ENCODE assay signal across 16 cellular contexts in genomic region chr3:9935966-9936365, GRCh38. TPM values are rescaled to one million over a fixed set of nuclear protein-coding genes. Genes with fewer than 3 reads are reported as not detected.
A peak's percentile ranks its signal among the peaks of the same experiment; 100 is the strongest.
DNase-seq lines count a peak whose midpoint lies in the region; ATAC-seq, FAIRE-seq and TF ChIP-seq lines count a peak whose summit lies in the region.
"Had no signal": no experiment of that assay in that cellular context is flagged by ENCODE, and none has a peak within 500 bp of the region (broad histone marks: within the 10 kb centered on the region; RNA-seq: fewer than 3 reads in every experiment).

No MANE protein-coding gene starts in this region.

- H3K27ac ChIP-seq in Karpas-422 (ENCODE audit: low read length) (no peak overlapping the region), GM12878 (ENCODE audit: control insufficient read depth, insufficient read depth) (no peak overlapping the region)
- H3K27ac ChIP-seq in naive thymus-derived CD4-positive, alpha-beta T cell (ENCODE audit: low read depth, low read length) = no peak overlapping the region
- H3K27ac ChIP-seq: A549 had no signal

- H3K9me3 Mint-ChIP-seq in activated naive CD4-positive, alpha-beta T cell treated with anti-CD3 and anti-CD28 coated beads, Interleukin-2, amount 50 U/mL, for 24 hours = no peaks in the 10 kb centered on the region
- H3K9me3 Mint-ChIP-seq in activated naive CD4-positive, alpha-beta T cell treated with anti-CD3 and anti-CD28 coated beads for 36 hours = no peaks in the 10 kb centered on the region
- H3K9me3 Mint-ChIP-seq in naive thymus-derived CD4-positive, alpha-beta T cell = peaks cover 0 to 1% (median 0%) of the 10 kb centered on the region in 11 donors
- H3K9me3 Mint-ChIP-seq: H9 had no signal

- H3K4me1 ChIP-seq in Karpas-422 (ENCODE audit: low read length) (peaks cover 27% of the 10 kb centered on the region), GM12878 (ENCODE audit: control insufficient read depth, insufficient read depth, low read length) (peaks cover 9% of the 10 kb centered on the region)
- H3K4me1 ChIP-seq in naive thymus-derived CD4-positive, alpha-beta T cell (ENCODE audit: control insufficient read depth in 2 of 2, insufficient read depth in 2 of 2, low read length in 2 of 2) = peaks cover 25 to 28% of the 10 kb centered on the region in 2 donors

- H3K4me3 ChIP-seq in Karpas-422 (ENCODE audit: low read length) (no peak overlapping the region), GM12878 (no peak overlapping the region)
- H3K4me3 ChIP-seq in naive thymus-derived CD4-positive, alpha-beta T cell (ENCODE audit: low read length) = no peak overlapping the region
- H3K4me3 ChIP-seq: A549 had no signal

- CTCF ChIA-PET in activated naive CD4-positive, alpha-beta T cell treated with anti-CD3 and anti-CD28 coated beads for 36 hours (lab: Charles Lee) = interaction anchor here (0.5 to 1.9 kb wide), 3 partner anchors 8 to 16 kb away, joined by 3 to 9 read pairs (median 9); no protein-coding TSS in a partner anchor
- CTCF ChIA-PET in GM12878 (lab: Yijun Ruan, JAX) = interaction anchor here (0.6 kb wide), 1 partner anchor 51 kb away, joined by 3 read pairs; the partner anchor contains the start of gene EMC3
- CTCF ChIA-PET in naive thymus-derived CD4-positive, alpha-beta T cell (lab: Charles Lee) = interaction anchor here (5.3 kb wide), 1 partner anchor 10 kb away, joined by 35 read pairs; no protein-coding TSS in a partner anchor

- no peak for TF ChIP-seq POLR2A in GM12878 (IDR thresholded peaks at IDR 0.05; ENCODE audit: low read depth, low read length)
- TF ChIP-seq POLR2A in H54 (IDR thresholded peaks at IDR 0.05; ENCODE audit: low read depth, low read length) = no peak

- 98% methylated on average over 4 of the region's 4 CpGs for WGBS in GM12878 (ENCODE audit: insufficient coverage, insufficient replicate concordance, low lambda C conversion rate, missing lambda C conversion rate)

- peaks cover 6% of the 10 kb centered on the region; the same call in 1 of the 2 replicates for H3K36me3 ChIP-seq in Karpas-422 (ENCODE audit: insufficient read depth, low read length)
- peaks cover 0 to 2% of the 10 kb centered on the region in 2 experiments; a peak in 2 of 4 replicates for H3K36me3 ChIP-seq in GM12878 (ENCODE audit: control insufficient read depth in 2 of 2, insufficient read depth in 2 of 2, low read length in 1 of 2)
- peaks cover 0 to 20% (median 4%) of the 10 kb centered on the region in 3 experiments for H3K36me3 ChIP-seq in naive thymus-derived CD4-positive, alpha-beta T cell (ENCODE audit: control insufficient read depth in 2 of 3, insufficient read depth in 3 of 3, low read length in 3 of 3)

- H3K9me2 ChIP-seq in Karpas-422 (replicated peaks; ENCODE audit: insufficient read depth, low read length) = no peaks in the 10 kb centered on the region

- no peak overlapping the region for H3K27ac Mint-ChIP-seq in activated naive CD4-positive, alpha-beta T cell treated with anti-CD3 and anti-CD28 coated beads, Interleukin-2, amount 50 U/mL, for 24 hours
- no peak overlapping the region for H3K27ac Mint-ChIP-seq in activated naive CD4-positive, alpha-beta T cell treated with anti-CD3 and anti-CD28 coated beads for 36 hours
- H3K27ac Mint-ChIP-seq in naive thymus-derived CD4-positive, alpha-beta T cell = peak overlapping the region in 5 of 9 donors; percentile 45 to 100 (median 99)
- H3K27ac Mint-ChIP-seq: H9 had no signal

- H3K4me1 Mint-ChIP-seq in activated naive CD4-positive, alpha-beta T cell treated with anti-CD3 and anti-CD28 coated beads, Interleukin-2, amount 50 U/mL, for 24 hours = peaks cover 38% of the 10 kb centered on the region
- H3K4me1 Mint-ChIP-seq in activated naive CD4-positive, alpha-beta T cell treated with anti-CD3 and anti-CD28 coated beads for 36 hours (ENCODE audit: low read depth) = peaks cover 29% of the 10 kb centered on the region
- H3K4me1 Mint-ChIP-seq in naive thymus-derived CD4-positive, alpha-beta T cell = peaks cover 28 to 53% (median 40%) of the 10 kb centered on the region in 7 donors

- RAD21 ChIA-PET in GM12878 (lab: Charles Lee; ENCODE audit: unreplicated experiment) = interaction anchor here (4.8 kb wide), 1 partner anchor 51 kb away, joined by 24 read pairs; the partner anchor contains the start of gene EMC3

- peaks cover 15% of the 10 kb centered on the region for H3K79me2 ChIP-seq in Karpas-422 (ENCODE audit: low read length)
- peaks cover 18% of the 10 kb centered on the region for H3K79me2 ChIP-seq in GM12878 (ENCODE audit: control insufficient read depth, insufficient read depth, low read length)

- no peak for ATAC-seq in GM12878
- ATAC-seq in naive thymus-derived CD4-positive, alpha-beta T cell = no peak
- no peak for ATAC-seq in HG03457 (IDR thresholded peaks at IDR 0.05; ENCODE audit: unreplicated experiment)
- no peak for ATAC-seq in HG03439 (IDR thresholded peaks at IDR 0.05; ENCODE audit: unreplicated experiment)
- ATAC-seq: A549 had no signal

- H3K9me3 ChIP-seq in Karpas-422 (ENCODE audit: low read length) (no peaks in the 10 kb centered on the region), GM12878 (replicated peaks; ENCODE audit: control insufficient read depth, insufficient read depth, low read length) (no peaks in the 10 kb centered on the region)
- no peaks in the 10 kb centered on the region for H3K9me3 ChIP-seq in naive thymus-derived CD4-positive, alpha-beta T cell (ENCODE audit: control insufficient read depth in 2 of 3, low read length in 3 of 3)

- BruUV-seq in GM12878 (replicated peaks; lab: Mats Ljungman, UMichigan) = no TSS peak

- no peak for TF ChIP-seq RAD21 in GM12878 (IDR thresholded peaks at IDR 0.05; ENCODE audit: insufficient read depth, low read depth, low read length)

- no peaks in the 10 kb centered on the region for H4K20me1 ChIP-seq in Karpas-422 (ENCODE audit: insufficient read depth, low read depth, low read length)
- no peaks in the 10 kb centered on the region for H4K20me1 ChIP-seq in GM12878 (ENCODE audit: control insufficient read depth, insufficient read depth)

- FAIRE-seq in GM12878 (lab: Jason Lieb, UNC) = no peak
- FAIRE-seq in H54 (lab: Jason Lieb, UNC) = no peak
- FAIRE-seq: A549, GM18507 had no signal

- SMC1A ChIA-PET in GM12878 (lab: Charles Lee; ENCODE audit: uncharacterized antibody, unreplicated experiment) = interaction anchor here (2.1 to 2.3 kb wide), 2 partner anchors 16 to 51 kb away, joined by 11 read pairs; partner anchors contain the start of genes EMC3 and PRRT3

- H2AFZ ChIP-seq in Karpas-422 (ENCODE audit: low read length) (no peak overlapping the region), GM12878 (ENCODE audit: control insufficient read depth, low read depth, low read length) (no peak overlapping the region)

- H3K4me3 Mint-ChIP-seq in activated naive CD4-positive, alpha-beta T cell treated with anti-CD3 and anti-CD28 coated beads, Interleukin-2, amount 50 U/mL, for 24 hours = peak overlapping the region; percentile 99
- H3K4me3 Mint-ChIP-seq in activated naive CD4-positive, alpha-beta T cell treated with anti-CD3 and anti-CD28 coated beads for 36 hours = no peak overlapping the region
- H3K4me3 Mint-ChIP-seq in naive thymus-derived CD4-positive, alpha-beta T cell = peak overlapping the region in 4 of 10 donors; percentile 38 to 99 (median 83)
- H3K4me3 Mint-ChIP-seq: H9 had no signal

- TF ChIP-seq EP300 in GM12878 (IDR thresholded peaks at IDR 0.05; ENCODE audit: borderline replicate concordance in 1 of 2, control insufficient read depth in 1 of 2, low read depth in 2 of 2, low read length in 2 of 2) = no peak

- H3K27me3 Mint-ChIP-seq in activated naive CD4-positive, alpha-beta T cell treated with anti-CD3 and anti-CD28 coated beads, Interleukin-2, amount 50 U/mL, for 24 hours = no peaks in the 10 kb centered on the region
- H3K27me3 Mint-ChIP-seq in activated naive CD4-positive, alpha-beta T cell treated with anti-CD3 and anti-CD28 coated beads for 36 hours (ENCODE audit: low read depth) = no peaks in the 10 kb centered on the region
- no peaks in the 10 kb centered on the region for H3K27me3 Mint-ChIP-seq in naive thymus-derived CD4-positive, alpha-beta T cell

- H3K9ac ChIP-seq in Karpas-422 (ENCODE audit: low read length) (no peak overlapping the region), GM12878 (ENCODE audit: control insufficient read depth, insufficient read depth, low read length) (no peak overlapping the region)

- POLR2A ChIA-PET in GM12878 (lab: Charles Lee) = no interaction called here
- POLR2A ChIA-PET in naive thymus-derived CD4-positive, alpha-beta T cell (lab: Charles Lee) = interaction anchor here (1.0 to 5.2 kb wide), 3 partner anchors 11 to 308 kb away, joined by 3 to 64 read pairs (median 6); partner anchors contain the start of gene JAGN1

- no peak for DNase-seq in activated naive CD4-positive, alpha-beta T cell treated with anti-CD3 and anti-CD28 coated beads for 36 hours
- DNase-seq in Karpas-422 = no peak
- DNase-seq in GM12878 (ENCODE audit: low read depth, low spot score) = no peak
- no peak for DNase-seq in naive thymus-derived CD4-positive, alpha-beta T cell
- DNase-seq in H54 (ENCODE audit: insufficient read length, low spot score) = no peak
- DNase-seq: DMS153, H9, NCI-H1417, NCI-H2029 treated with DMSO at 0.1 percent for 48 hours, NCI-H510A, SIG-M5 had no signal

- TF ChIP-seq CTCF in GM12878 (IDR thresholded peaks at IDR 0.05 in 2 of 3, conservative IDR thresholded peaks at IDR 0.05 in 1 of 3; ENCODE audit: control insufficient read depth in 2 of 3, extremely low read depth in 1 of 3, insufficient read depth in 1 of 3, low read depth in 3 of 3, low read length in 3 of 3) = no peak

- in situ Hi-C loops in GM12878 (cut with MboI) = no loop called here

- peaks cover 8% of the 10 kb centered on the region for H3K36me3 Mint-ChIP-seq in activated naive CD4-positive, alpha-beta T cell treated with anti-CD3 and anti-CD28 coated beads, Interleukin-2, amount 50 U/mL, for 24 hours
- peaks cover 5% of the 10 kb centered on the region for H3K36me3 Mint-ChIP-seq in activated naive CD4-positive, alpha-beta T cell treated with anti-CD3 and anti-CD28 coated beads for 36 hours (ENCODE audit: low read depth)
- H3K36me3 Mint-ChIP-seq in naive thymus-derived CD4-positive, alpha-beta T cell = peaks cover 0 to 7% (median 4%) of the 10 kb centered on the region in 5 donors

- intact Hi-C loops in activated naive CD4-positive, alpha-beta T cell treated with anti-CD3 and anti-CD28 coated beads for 36 hours (cut with micrococcal nuclease) = no loop called here
- intact Hi-C loops in GM12878 (cut with micrococcal nuclease; ENCODE audit: unreplicated experiment) = loop anchor here (10.0 kb wide), 1 partner anchor 389 kb away; the partner anchor contains the start of gene SEC13
- intact Hi-C loops in naive thymus-derived CD4-positive, alpha-beta T cell (cut with micrococcal nuclease) = loop anchor here in 1 of 2 donors (10.0 kb wide), 2 partner anchors 291 to 571 kb away; partner anchors contain the start of genes MTMR14 and THUMPD3

- peak overlapping the region; percentile 98 for H3K4me2 ChIP-seq in Karpas-422 (ENCODE audit: low read depth, low read length, poor library complexity, severe bottlenecking)
- peak overlapping the region; percentile 95; the same call in 1 of the 2 replicates for H3K4me2 ChIP-seq in GM12878 (ENCODE audit: control insufficient read depth, insufficient read depth)

- H3K27me3 ChIP-seq in Karpas-422 (ENCODE audit: low read length) (no peaks in the 10 kb centered on the region), GM12878 (replicated peaks in 1 of 2; ENCODE audit: control insufficient read depth in 2 of 2, insufficient read depth in 2 of 2, low read length in 1 of 2) (no peaks in the 10 kb centered on the region)
- H3K27me3 ChIP-seq in naive thymus-derived CD4-positive, alpha-beta T cell (ENCODE audit: control insufficient read depth in 2 of 2, insufficient read depth in 2 of 2, low read length in 2 of 2) = no peaks in the 10 kb centered on the region

RNA-seq across cellular contexts. Expression of gene CRELD1, which starts 2.3 kb away (rescaled TPM):
- 10 to 100 TPM; 15.7 to 19.9 TPM for total RNA-seq in activated naive CD4-positive, alpha-beta T cell treated with anti-CD3 and anti-CD28 coated beads for 36 hours
- 5.6 and 33.7 TPM in 2 replicates for total RNA-seq in Karpas-422 (2014; rRNA removed; shearing (Covaris generic); ENCODE audit: low replicate concordance)
- 72.6 and 98.4 TPM in 2 replicates for total RNA-seq in GM12878 (2013; cell fraction: nucleolus; rRNA removed)
- total RNA-seq in GM12878 (2014; rRNA removed) = 7.6 and 9.4 TPM in 2 replicates
- total RNA-seq in GM12878 (2014; rRNA removed; fragmentation: Illumina TruSeq; extraction: Trizol) = 7.3 and 7.6 TPM in 2 replicates
- total RNA-seq in GM12878 (2021) = 8.2 and 8.4 TPM in 2 replicates
- 6.6 TPM for polyA plus RNA-seq in GM12878 (2011; ENCODE audit: low read depth)
- polyA plus RNA-seq in GM12878 (2011; rRNA removed) = 11.3 and 15.9 TPM in 2 replicates
- polyA plus RNA-seq in GM12878 (2011; cell fraction: cytosol; rRNA removed) = 15.1 and 24.0 TPM in 2 replicates
- 84.1 and 85.5 TPM in 2 replicates for polyA plus RNA-seq in GM12878 (2011; cell fraction: nucleus; rRNA removed)
- 11.7 and 20.2 TPM in 2 replicates for polyA plus RNA-seq in GM12878 (2012)
- 2.6 and 6.2 TPM in 2 replicates for polyA plus RNA-seq in GM12878 (2014; fragmentation: Illumina TruSeq; extraction: Trizol)
- 1 to 10 TPM; 1.3 to 2.3 TPM for polyA plus RNA-seq in GM12878 (2014; fragmentation: Nextera tagmentation; extraction: Ambion mirVana)
- polyA plus RNA-seq in GM12878 (2014; rRNA removed) = 12.3 and 12.7 TPM in 2 replicates
- 10 to 100 TPM; 14.2 TPM for polyA plus RNA-seq in GM12878 (2016; fragmentation: Nextera tagmentation; extraction: Ambion mirVana)
- polyA minus RNA-seq in GM12878 (2011; rRNA and poly(A)+ RNA removed) = 13.2 and 23.0 TPM in 2 replicates
- 4.0 and 5.2 TPM in 2 replicates for polyA minus RNA-seq in GM12878 (2011; cell fraction: cytosol; rRNA and poly(A)+ RNA removed)
- 9.7 and 14.5 TPM in 2 replicates for polyA minus RNA-seq in GM12878 (2011; cell fraction: nucleus; rRNA and poly(A)+ RNA removed)
- 10 to 100 TPM; 21.0 to 64.9 (median 29.6) TPM for total RNA-seq in naive thymus-derived CD4-positive, alpha-beta T cell
- 10 to 100 TPM; 30.1 to 31.0 TPM for polyA plus RNA-seq in naive thymus-derived CD4-positive, alpha-beta T cell

RNA-seq across cellular contexts. Expression of gene PRRT3, which starts 16.2 kb away (rescaled TPM):
- total RNA-seq in activated naive CD4-positive, alpha-beta T cell treated with anti-CD3 and anti-CD28 coated beads for 36 hours = 1 to 10 TPM; 5.8 to 6.7 TPM
- total RNA-seq in Karpas-422 (2014; rRNA removed; shearing (Covaris generic); ENCODE audit: low replicate concordance) = 1.0 and 2.1 TPM in 2 replicates
- total RNA-seq in GM12878 (2013; cell fraction: nucleolus; rRNA removed) = 42.1 and 56.5 TPM in 2 replicates
- total RNA-seq in GM12878 (2014; rRNA removed) (4.9 and 5.8 TPM in 2 replicates), GM12878 (2014; rRNA removed; fragmentation: Illumina TruSeq; extraction: Trizol) (5.9 and 6.4 TPM in 2 replicates), GM12878 (2021) (17.0 and 18.0 TPM in 2 replicates)
- 3.1 TPM for polyA plus RNA-seq in GM12878 (2011; ENCODE audit: low read depth)
- polyA plus RNA-seq in GM12878 (2011; rRNA removed) (2.5 and 5.8 TPM in 2 replicates), GM12878 (2014; fragmentation: Illumina TruSeq; extraction: Trizol) (3.7 and 8.3 TPM in 2 replicates), GM12878 (2014; fragmentation: Nextera tagmentation; extraction: Ambion mirVana) (1 to 10 TPM in 1 of 2 experiments, under 1 TPM in 1; 0.53 to 1.1 TPM), GM12878 (2014; rRNA removed) (9.9 and 12.3 TPM in 2 replicates), GM12878 (2016; fragmentation: Nextera tagmentation; extraction: Ambion mirVana) (10 to 100 TPM in 1 of 2 experiments, 1 to 10 TPM in 1; 8.6 to 10.0 TPM)
- polyA plus RNA-seq in GM12878 (2011; cell fraction: cytosol; rRNA removed) = 7.2 and 8.1 TPM in 2 replicates
- polyA plus RNA-seq in GM12878 (2011; cell fraction: nucleus; rRNA removed) = 14.7 and 14.8 TPM in 2 replicates
- polyA plus RNA-seq in GM12878 (2012) = 6.6 and 7.8 TPM in 2 replicates
- 13.5 and 27.2 TPM in 2 replicates for polyA minus RNA-seq in GM12878 (2011; rRNA and poly(A)+ RNA removed)
- 4.7 and 5.6 TPM in 2 replicates for polyA minus RNA-seq in GM12878 (2011; cell fraction: cytosol; rRNA and poly(A)+ RNA removed)
- polyA minus RNA-seq in GM12878 (2011; cell fraction: nucleus; rRNA and poly(A)+ RNA removed) = 8.6 and 13.0 TPM in 2 replicates
- 10 to 100 TPM in 2 of 5 experiments, 1 to 10 TPM in 3; 5.1 to 10.8 (median 8.8) TPM for total RNA-seq in naive thymus-derived CD4-positive, alpha-beta T cell
- 1 to 10 TPM; 5.4 to 6.4 TPM for polyA plus RNA-seq in naive thymus-derived CD4-positive, alpha-beta T cell

RNA-seq across cellular contexts. Expression of gene IL17RC, which starts 19.1 kb away (rescaled TPM):
- total RNA-seq in activated naive CD4-positive, alpha-beta T cell treated with anti-CD3 and anti-CD28 coated beads for 36 hours = under 1 TPM; 0.21 to 0.44 TPM
- 0.54 and 2.5 TPM in 2 replicates for total RNA-seq in Karpas-422 (2014; rRNA removed; shearing (Covaris generic); ENCODE audit: low replicate concordance)
- total RNA-seq in GM12878 (2013; cell fraction: nucleolus; rRNA removed) = 0.71 and 3.2 TPM in 2 replicates
- total RNA-seq in GM12878 (2014; rRNA removed) (0.34 and 0.44 TPM in 2 replicates), GM12878 (2014; rRNA removed; fragmentation: Illumina TruSeq; extraction: Trizol) (not detected in 2 replicates), GM12878 (2021) (0.37 and 0.44 TPM in 2 replicates)
- polyA plus RNA-seq in GM12878 (2011; ENCODE audit: low read depth) = 0.14 TPM
- polyA plus RNA-seq in GM12878 (2011; rRNA removed) (0.11 TPM in 1 of 2 replicates, not detected in the other), GM12878 (2014; fragmentation: Illumina TruSeq; extraction: Trizol) (0.07 TPM in 1 of 2 replicates, not detected in the other), GM12878 (2014; fragmentation: Nextera tagmentation; extraction: Ambion mirVana) (not detected), GM12878 (2014; rRNA removed) (0.29 TPM in 2 replicates), GM12878 (2016; fragmentation: Nextera tagmentation; extraction: Ambion mirVana) (1 to 10 TPM; 3.9 to 4.4 TPM)
- 0.03 and 0.08 TPM in 2 replicates for polyA plus RNA-seq in GM12878 (2011; cell fraction: cytosol; rRNA removed)
- 0.50 and 0.82 TPM in 2 replicates for polyA plus RNA-seq in GM12878 (2011; cell fraction: nucleus; rRNA removed)
- 0.35 and 0.97 TPM in 2 replicates for polyA plus RNA-seq in GM12878 (2012)
- not detected in 2 replicates for polyA minus RNA-seq in GM12878 (2011; rRNA and poly(A)+ RNA removed)
- polyA minus RNA-seq in GM12878 (2011; cell fraction: cytosol; rRNA and poly(A)+ RNA removed) = not detected in 2 replicates
- polyA minus RNA-seq in GM12878 (2011; cell fraction: nucleus; rRNA and poly(A)+ RNA removed) = 0.36 and 0.38 TPM in 2 replicates
- 1 to 10 TPM in 3 of 5 experiments, under 1 TPM in 2; 0.70 to 3.2 (median 1.4) TPM for total RNA-seq in naive thymus-derived CD4-positive, alpha-beta T cell
- 10 to 100 TPM in 1 of 2 donors, 1 to 10 TPM in 1; 8.3 to 11.9 TPM for polyA plus RNA-seq in naive thymus-derived CD4-positive, alpha-beta T cell

RNA-seq across cellular contexts. Expression of gene IL17RE, which starts 33.3 kb away (rescaled TPM):
- total RNA-seq in activated naive CD4-positive, alpha-beta T cell treated with anti-CD3 and anti-CD28 coated beads for 36 hours = under 1 TPM; 0.24 to 0.25 TPM
- not detected in 2 replicates for total RNA-seq in Karpas-422 (2014; rRNA removed; shearing (Covaris generic); ENCODE audit: low replicate concordance)
- 0.69 TPM in 1 of 2 replicates, not detected in the other for total RNA-seq in GM12878 (2013; cell fraction: nucleolus; rRNA removed)
- total RNA-seq in GM12878 (2014; rRNA removed) (0.05 and 0.17 TPM in 2 replicates), GM12878 (2014; rRNA removed; fragmentation: Illumina TruSeq; extraction: Trizol) (0.04 and 0.46 TPM in 2 replicates), GM12878 (2021) (0.37 and 0.51 TPM in 2 replicates)
- 0.12 TPM for polyA plus RNA-seq in GM12878 (2011; ENCODE audit: low read depth)
- polyA plus RNA-seq in GM12878 (2011; rRNA removed) (0.18 and 0.29 TPM in 2 replicates), GM12878 (2014; fragmentation: Illumina TruSeq; extraction: Trizol) (0.06 and 0.13 TPM in 2 replicates), GM12878 (2014; fragmentation: Nextera tagmentation; extraction: Ambion mirVana) (under 1 TPM in 1 of 2 experiments, not detected in 1; 0.05 TPM), GM12878 (2014; rRNA removed) (0.04 and 0.08 TPM in 2 replicates), GM12878 (2016; fragmentation: Nextera tagmentation; extraction: Ambion mirVana) (under 1 TPM in 1 of 2 experiments, not detected in 1; 0.21 TPM)
- 0.06 and 0.22 TPM in 2 replicates for polyA plus RNA-seq in GM12878 (2011; cell fraction: cytosol; rRNA removed)
- polyA plus RNA-seq in GM12878 (2011; cell fraction: nucleus; rRNA removed) = 0.99 TPM in 2 replicates
- polyA plus RNA-seq in GM12878 (2012) = 0.17 and 0.39 TPM in 2 replicates
- polyA minus RNA-seq in GM12878 (2011; rRNA and poly(A)+ RNA removed) = not detected in 2 replicates
- not detected in 2 replicates for polyA minus RNA-seq in GM12878 (2011; cell fraction: cytosol; rRNA and poly(A)+ RNA removed)
- polyA minus RNA-seq in GM12878 (2011; cell fraction: nucleus; rRNA and poly(A)+ RNA removed) = 0.12 and 0.77 TPM in 2 replicates
- 1 to 10 TPM in 2 of 5 experiments, under 1 TPM in 3; 0.19 to 2.2 (median 0.38) TPM for total RNA-seq in naive thymus-derived CD4-positive, alpha-beta T cell
- not detected for polyA plus RNA-seq in naive thymus-derived CD4-positive, alpha-beta T cell

RNA-seq across cellular contexts. Expression of gene JAGN1, which starts 45.6 kb away (rescaled TPM):
- 10 to 100 TPM; 11.7 to 13.6 TPM for total RNA-seq in activated naive CD4-positive, alpha-beta T cell treated with anti-CD3 and anti-CD28 coated beads for 36 hours
- 33.5 and 39.2 TPM in 2 replicates for total RNA-seq in Karpas-422 (2014; rRNA removed; shearing (Covaris generic); ENCODE audit: low replicate concordance)
- total RNA-seq in GM12878 (2013; cell fraction: nucleolus; rRNA removed) = 19.1 and 20.9 TPM in 2 replicates
- 35.2 and 36.9 TPM in 2 replicates for total RNA-seq in GM12878 (2014; rRNA removed)
- 23.3 and 23.4 TPM in 2 replicates for total RNA-seq in GM12878 (2014; rRNA removed; fragmentation: Illumina TruSeq; extraction: Trizol)
- total RNA-seq in GM12878 (2021) = 35.5 and 35.6 TPM in 2 replicates
- 39.3 TPM for polyA plus RNA-seq in GM12878 (2011; ENCODE audit: low read depth)
- polyA plus RNA-seq in GM12878 (2011; rRNA removed) = 29.5 and 40.7 TPM in 2 replicates
- 43.5 and 46.7 TPM in 2 replicates for polyA plus RNA-seq in GM12878 (2011; cell fraction: cytosol; rRNA removed)
- polyA plus RNA-seq in GM12878 (2011; cell fraction: nucleus; rRNA removed) = 17.3 and 19.7 TPM in 2 replicates
- 40.5 and 45.4 TPM in 2 replicates for polyA plus RNA-seq in GM12878 (2012)
- polyA plus RNA-seq in GM12878 (2014; fragmentation: Illumina TruSeq; extraction: Trizol) = 34.1 and 38.8 TPM in 2 replicates
- polyA plus RNA-seq in GM12878 (2014; fragmentation: Nextera tagmentation; extraction: Ambion mirVana) = 10 to 100 TPM; 26.2 to 28.6 TPM
- 37.3 and 38.1 TPM in 2 replicates for polyA plus RNA-seq in GM12878 (2014; rRNA removed)
- polyA plus RNA-seq in GM12878 (2016; fragmentation: Nextera tagmentation; extraction: Ambion mirVana) = 10 to 100 TPM; 53.6 to 56.0 TPM
- polyA minus RNA-seq in GM12878 (2011; rRNA and poly(A)+ RNA removed) = 44.5 and 53.7 TPM in 2 replicates
- 14.7 TPM in 2 replicates for polyA minus RNA-seq in GM12878 (2011; cell fraction: cytosol; rRNA and poly(A)+ RNA removed)
- 13.5 and 17.0 TPM in 2 replicates for polyA minus RNA-seq in GM12878 (2011; cell fraction: nucleus; rRNA and poly(A)+ RNA removed)
- 10 to 100 TPM; 16.0 to 34.5 (median 28.1) TPM for total RNA-seq in naive thymus-derived CD4-positive, alpha-beta T cell
- 10 to 100 TPM; 44.8 to 54.5 TPM for polyA plus RNA-seq in naive thymus-derived CD4-positive, alpha-beta T cell

Comparison
In these comparisons a context has a peak if more than half of its experiments do, and no peak if none do; other contexts are left out.
1. H3K27ac Mint-ChIP-seq: peak in naive thymus-derived CD4-positive, alpha-beta T cell (5 of 9); none in activated naive CD4-positive, alpha-beta T cell treated with anti-CD3 and anti-CD28 coated beads, Interleukin-2, amount 50 U/mL, for 24 hours (single experiment) and activated naive CD4-positive, alpha-beta T cell treated with anti-CD3 and anti-CD28 coated beads for 36 hours (single experiment).